ENCODE assay signal across 29 cellular contexts in the genomic region with DNA sequence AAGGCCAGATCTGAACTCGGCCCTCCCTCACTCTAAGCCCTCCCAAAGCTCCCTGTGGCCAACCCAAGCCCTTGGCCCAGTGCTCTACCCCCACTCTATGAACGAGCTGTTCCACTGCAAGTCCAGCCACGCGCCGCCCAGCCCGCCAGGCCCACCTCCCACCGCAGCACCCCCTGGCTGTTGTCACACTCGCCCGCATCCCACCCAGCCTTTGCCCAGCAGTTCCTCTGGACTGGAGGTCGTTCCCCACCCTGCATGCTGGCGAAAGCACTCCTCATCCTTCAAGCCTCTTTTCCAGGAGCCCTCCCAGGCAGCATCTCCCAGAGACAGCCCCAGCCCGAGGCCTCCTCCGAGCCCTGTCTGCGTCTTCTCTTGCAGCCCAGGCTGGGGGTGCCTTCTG. TPM values are rescaled to one million over a fixed set of nuclear protein-coding genes. Genes with fewer than 3 reads are reported as not detected.
DNase-seq lines count a peak whose midpoint lies in the region; ATAC-seq, FAIRE-seq and TF ChIP-seq lines count a peak whose summit lies in the region.
"Had no signal": no experiment of that assay in that cellular context is flagged by ENCODE, and none has a peak within 500 bp of the region (broad histone marks: within the 10 kb centered on the region; RNA-seq: fewer than 3 reads in every experiment).

No MANE protein-coding gene starts in this region.

- H2BK20ac ChIP-seq in H1 (ENCODE audit: low read length), result no peak overlapping the region

- H3K14ac ChIP-seq in H1 (ENCODE audit: insufficient read length) (no peak overlapping the region), trophoblast cell (ENCODE audit: low read length) (no peak overlapping the region)

- H3K79me1 ChIP-seq in H1 (ENCODE audit: low read depth, low read length) (no peaks in the 10 kb centered on the region), trophoblast cell (ENCODE audit: low read length) (no peaks in the 10 kb centered on the region)

- no peak overlapping the region for H4K12ac ChIP-seq in trophoblast cell (ENCODE audit: low read depth, low read length)

- H2AK5ac ChIP-seq in H1 (ENCODE audit: low read depth, low read length) (no peak overlapping the region), trophoblast cell (ENCODE audit: low read length) (no peak overlapping the region)

- no peaks in the 10 kb centered on the region for H3K36me3 Mint-ChIP-seq in neural progenitor cell

- H4K8ac ChIP-seq in H1 (ENCODE audit: extremely low read depth, insufficient read depth, low read length) (no peak overlapping the region), trophoblast cell (ENCODE audit: low read depth, low read length) (no peak overlapping the region)

- H3K23me2 ChIP-seq in H1 (ENCODE audit: low read depth, low read length), result peaks cover 22% of the 10 kb centered on the region; the same call in 1 of the 2 replicates

- H2BK120ac ChIP-seq in H1 (replicated peaks; ENCODE audit: low read depth, low read length) (no peak overlapping the region), trophoblast cell (ENCODE audit: insufficient read depth, low read length, poor library complexity) (no peak overlapping the region)

- H3K27ac Mint-ChIP-seq in neural progenitor cell, result peak overlapping the region; percentile 57
- H3K27ac Mint-ChIP-seq: CD4-positive, alpha-beta T cell had no signal

- H3K36me3 ChIP-seq in HEK293 (ENCODE audit: control insufficient read depth in 2 of 2, insufficient read depth in 1 of 2, low read length in 2 of 2) (no peaks in the 10 kb centered on the region), H1 (ENCODE audit: control insufficient read depth in 2 of 4, insufficient read depth in 4 of 4, low read length in 3 of 4) (no peaks in the 10 kb centered on the region), neural progenitor cell (no peaks in the 10 kb centered on the region), trophoblast cell (ENCODE audit: control insufficient read depth in 1 of 2, insufficient read depth in 2 of 2, low read length in 2 of 2) (no peaks in the 10 kb centered on the region)
- H3K36me3 ChIP-seq: BLaER1 treated with 17β-estradiol and CSF1 and Interleukin-3, amounts not matched to agents 10 nM and 100 nM; HAP-1; MG63 had no signal

- no peak for TF ChIP-seq CTCF in HEK293 (tag by site-specific recombination; IDR thresholded peaks at IDR 0.05)
- peak in 2 of 3 experiments; percentile 12 to 25; a peak in 2 of 4 replicates for TF ChIP-seq CTCF in H1 (IDR thresholded peaks at IDR 0.05; ENCODE audit: control extremely low read depth in 1 of 3, insufficient read depth in 1 of 3, low read depth in 1 of 3, low read length in 3 of 3)
- no peak for TF ChIP-seq CTCF in neural progenitor cell (IDR thresholded peaks at IDR 0.05)

- FAIRE-seq in H1 (lab: Jason Lieb, UNC), result no peak
- FAIRE-seq: A549, G401.6 had no signal

- H2BK5ac ChIP-seq in H1 (ENCODE audit: low read depth, low read length) (no peak overlapping the region), trophoblast cell (ENCODE audit: low read depth, low read length, poor library complexity) (no peak overlapping the region)

- no peak overlapping the region for H4K91ac ChIP-seq in H1 (replicated peaks; ENCODE audit: insufficient read length, low read length)
- H4K91ac ChIP-seq in trophoblast cell (ENCODE audit: low read depth, low read length), result no peak overlapping the region

- H3K23ac ChIP-seq in H1 (ENCODE audit: insufficient read length) (no peak overlapping the region), trophoblast cell (ENCODE audit: low read length) (no peak overlapping the region)

- 0 out of 4 replicates have a peak, but pooled peaks of 1 of the 2 experiments have one; percentile 4 for TF ChIP-seq RAD21 in H1 (IDR thresholded peaks at IDR 0.05 in 1 of 2, conservative IDR thresholded peaks at IDR 0.05 in 1 of 2; ENCODE audit: low read depth in 2 of 2, low read length in 2 of 2)

- H3K9ac ChIP-seq in H1 (replicated peaks in 1 of 4; ENCODE audit: extremely low read depth in 1 of 4, low read depth in 3 of 4, low read length in 3 of 4) (no peak overlapping the region), neural progenitor cell (no peak overlapping the region), trophoblast cell (ENCODE audit: low read length) (no peak overlapping the region)
- H3K9ac ChIP-seq: BLaER1 treated with 17β-estradiol and CSF1 and Interleukin-3, amounts not matched to agents 10 nM and 100 nM had no signal

- 0 out of 2 replicates have a peak overlapping the region, but pooled peaks have one; percentile 17 for H2BK12ac ChIP-seq in H1 (ENCODE audit: low read depth, low read length)
- no peak overlapping the region for H2BK12ac ChIP-seq in trophoblast cell (ENCODE audit: low read length)

- H3K9me3 ChIP-seq in HEK293 (ENCODE audit: control insufficient read depth, insufficient read depth, low read depth, low read length) (no peaks in the 10 kb centered on the region), H1 (ENCODE audit: insufficient read depth in 2 of 2, low read depth in 1 of 2, low read length in 1 of 2) (no peaks in the 10 kb centered on the region), neural progenitor cell (ENCODE audit: low read depth) (no peaks in the 10 kb centered on the region), trophoblast cell (ENCODE audit: insufficient read depth, low read depth, low read length) (peaks cover 3% of the 10 kb centered on the region)
- H3K9me3 ChIP-seq: A549, HAP-1, MG63 had no signal

- CTCF ChIA-PET in HEK293 (lab: Yijun Ruan, JAX), result interaction anchor here (1.1 kb wide), 1 partner anchor 48 kb away, joined by 4 read pairs; no protein-coding TSS in a partner anchor
- CTCF ChIA-PET in H1 (lab: Charles Lee; ENCODE audit: partially characterized antibody), result no interaction called here

- TF ChIP-seq EP300 in H1 (IDR thresholded peaks at IDR 0.05; ENCODE audit: borderline replicate concordance in 1 of 2, low read depth in 2 of 2, low read length in 2 of 2), result no peak

- H3F3A ChIP-seq in neural progenitor cell (ENCODE audit: low read depth), result peaks cover 6% of the 10 kb centered on the region

- peaks cover 40% of the 10 kb centered on the region for H3K27me3 Mint-ChIP-seq in neural progenitor cell (ENCODE audit: insufficient read depth, low read depth)

- peaks cover 14% of the 10 kb centered on the region for H3K4me1 Mint-ChIP-seq in neural progenitor cell

- H2BK15ac ChIP-seq in H1 (ENCODE audit: low read length), result no peak overlapping the region

- peak overlapping the region; percentile 74 for H3K4me3 Mint-ChIP-seq in neural progenitor cell
- H3K4me3 Mint-ChIP-seq: CD4-positive, alpha-beta T cell had no signal

- H3K4me1 ChIP-seq in HEK293 (ENCODE audit: control insufficient read depth, insufficient read depth, low read length) (no peaks in the 10 kb centered on the region), H1 (replicated peaks in 1 of 4; ENCODE audit: control insufficient read depth in 3 of 4, insufficient read depth in 4 of 4, low read length in 3 of 4) (peaks cover 0 to 13% (median 2%) of the 10 kb centered on the region in 4 experiments; a peak in 4 of 7 replicates), neural progenitor cell (peaks cover 6% of the 10 kb centered on the region), trophoblast cell (ENCODE audit: control insufficient read depth in 1 of 2, insufficient read depth in 2 of 2, low read length in 2 of 2) (no peaks in the 10 kb centered on the region)
- H3K4me1 ChIP-seq: A549; BLaER1 treated with 17β-estradiol and CSF1 and Interleukin-3, amounts not matched to agents 10 nM and 100 nM had no signal

- POLR2A ChIA-PET in HEK293 (lab: Yijun Ruan, JAX) (no interaction called here), H1 (lab: Charles Lee; ENCODE audit: partially characterized antibody) (no interaction called here)

- WGBS in H1 (ENCODE audit: extremely low coverage in 1 of 2, insufficient coverage in 1 of 2, insufficient read length in 1 of 2, insufficient replicate concordance in 2 of 2, low coverage in 1 of 2, low lambda C conversion rate in 2 of 2, missing lambda C conversion rate in 1 of 2), 2 experiments, result 81% methylated on average over 12 of the region's 14 CpGs; no CpG with 5 or more reads in 1 of the 2 experiments
- WGBS in trophoblast cell (ENCODE audit: extremely low coverage, insufficient coverage, insufficient read length), result no CpG with 5 or more reads among the region's 14 CpGs

- ATAC-seq in HG03175 (IDR thresholded peaks at IDR 0.05; ENCODE audit: unreplicated experiment), result no peak

- H3K79me2 ChIP-seq in H1 (ENCODE audit: control insufficient read depth in 1 of 2, insufficient read depth in 2 of 2, low read length in 2 of 2), result no peaks in the 10 kb centered on the region
- no peaks in the 10 kb centered on the region for H3K79me2 ChIP-seq in neural progenitor cell (ENCODE audit: low read depth)
- peaks cover under 1% of the 10 kb centered on the region for H3K79me2 ChIP-seq in trophoblast cell (ENCODE audit: control insufficient read depth, insufficient read depth, low read length, poor library complexity)

- H3K18ac ChIP-seq in H1 (ENCODE audit: extremely low read depth, low read length) (no peak overlapping the region), trophoblast cell (ENCODE audit: low read length) (no peak overlapping the region)

- peaks cover 6 to 25% (median 18%) of the 10 kb centered on the region in 4 experiments; a peak in 5 of 7 replicates for H3K27me3 ChIP-seq in H1 (replicated peaks in 1 of 4; ENCODE audit: control insufficient read depth in 3 of 4, extremely low read depth in 1 of 4, insufficient read depth in 3 of 4, low read length in 3 of 4)
- peaks cover 81% of the 10 kb centered on the region for H3K27me3 ChIP-seq in neural progenitor cell
- peaks cover 16% of the 10 kb centered on the region for H3K27me3 ChIP-seq in trophoblast cell (ENCODE audit: insufficient read depth, low read length)
- H3K27me3 ChIP-seq: MG63 had no signal

- TF ChIP-seq POLR2A in H1 (IDR thresholded peaks at IDR 0.05; ENCODE audit: control extremely low read depth in 1 of 2, low read depth in 2 of 2, low read length in 2 of 2), result no peak

- peak; percentile 38 for DNase-seq in D341Med (ENCODE audit: low spot score)
- DNase-seq in H1 (ENCODE audit: low read depth in 1 of 2, low spot score in 2 of 2), result peak in 1 of 2 experiments; percentile 55
- no peak for DNase-seq in neural progenitor cell (ENCODE audit: low spot score)
- DNase-seq in trophoblast cell, result no peak
- DNase-seq in activated effector memory CD4-positive, alpha-beta T cell treated with anti-CD3 and anti-CD28 coated beads, Interleukin-2, amount 50 U/mL, for 16 hours, result no peak
- DNase-seq: AML-193; CD4-positive, alpha-beta T cell; DMS53; KG1; MG63; NCI-H1105 treated with DMSO at 0.1 percent for 48 hours; NCI-H146; NCI-H1930; NCI-H2107; NCI-H446; NCI-H526; NCI-H82; NK-92 treated with Interleukin-12 subunit alpha and Interleukin-12 subunit beta, amount 100 ng/mL, for 24 hours; PC-9; Right ventricle myocardium superior had no signal

- H3K4me3 ChIP-seq in HEK293 (ENCODE audit: low read depth, low read length) (no peak overlapping the region), H1 (ENCODE audit: extremely low read depth in 1 of 4, insufficient read depth in 2 of 4, low read depth in 3 of 4, low read length in 4 of 4) (no peak overlapping the region), neural progenitor cell (no peak overlapping the region), trophoblast cell (ENCODE audit: low read depth, low read length) (no peak overlapping the region)
- H3K4me3 ChIP-seq: A549; BLaER1 treated with 17β-estradiol and CSF1 and Interleukin-3, amounts not matched to agents 10 nM and 100 nM; HAP-1; MG63; PC-9 had no signal

- H3K27ac ChIP-seq in HEK293 (ENCODE audit: extremely low read depth, low read depth, low read length) (no peak overlapping the region), H1 (ENCODE audit: low read depth, low read length) (no peak overlapping the region), neural progenitor cell (no peak overlapping the region), trophoblast cell (ENCODE audit: low read depth, low read length) (no peak overlapping the region)
- H3K27ac ChIP-seq: A549; BLaER1 treated with 17β-estradiol and CSF1 and Interleukin-3, amounts not matched to agents 10 nM and 100 nM; PC-9 had no signal

- H3K56ac ChIP-seq in H1 (replicated peaks; ENCODE audit: insufficient read length, low read depth, low read length), result no peak overlapping the region

- H3K4me2 ChIP-seq in H1 (ENCODE audit: insufficient read depth in 1 of 2, low read depth in 2 of 2, low read length in 2 of 2), result no peak overlapping the region
- H3K4me2 ChIP-seq in neural progenitor cell, result no peak overlapping the region
- no peak overlapping the region for H3K4me2 ChIP-seq in trophoblast cell (ENCODE audit: low read length)
- H3K4me2 ChIP-seq: A549; BLaER1 treated with 17β-estradiol and CSF1 and Interleukin-3, amounts not matched to agents 10 nM and 100 nM; PC-9 had no signal

- H4K5ac ChIP-seq in H1 (ENCODE audit: insufficient read length, low read depth, low read length), result no peak overlapping the region

- H3K4ac ChIP-seq in H1 (replicated peaks; ENCODE audit: insufficient read length, low read depth, low read length) (no peak overlapping the region), trophoblast cell (ENCODE audit: low read depth, low read length) (no peak overlapping the region)

- H2AFZ ChIP-seq in H1 (ENCODE audit: low read length) (no peak overlapping the region), neural progenitor cell (replicated peaks) (peak overlapping the region; percentile 5), trophoblast cell (ENCODE audit: insufficient read depth, low read length, poor library complexity) (no peak overlapping the region)
- H2AFZ ChIP-seq: PC-9 had no signal

- H3K9me3 Mint-ChIP-seq in neural progenitor cell, result peaks cover 4% of the 10 kb centered on the region
- H3K9me3 Mint-ChIP-seq: CD4-positive, alpha-beta T cell had no signal

- peaks cover 0 to 8% of the 10 kb centered on the region in 2 experiments for H4K20me1 ChIP-seq in H1 (replicated peaks in 1 of 2; ENCODE audit: control insufficient read depth in 1 of 2, insufficient read depth in 2 of 2, low read length in 2 of 2)
- no peaks in the 10 kb centered on the region for H4K20me1 ChIP-seq in neural progenitor cell (ENCODE audit: low read depth)
- H4K20me1 ChIP-seq: BLaER1 treated with 17β-estradiol and CSF1 and Interleukin-3, amounts not matched to agents 10 nM and 100 nM had no signal

RNA-seq across cellular contexts. Expression of a gene that starts 33.1 kb away (rescaled TPM):
- not detected in 2 replicates for total RNA-seq in H1 (2021; fragmentation: NEBNext Ultra II Directional; extraction: Animal tissue kit (Norgen Biotek cat#: 25700))
- not detected in 2 replicates for polyA plus RNA-seq in H1 (2011; rRNA removed)
- polyA plus RNA-seq in H1 (2011; cell fraction: cytosol; rRNA removed), result not detected
- polyA plus RNA-seq in H1 (2011; cell fraction: nucleus; rRNA removed), result not detected
- polyA plus RNA-seq in H1 (2012, experiment 1 of 2), result 0.04 TPM in 1 of 4 replicates, not detected in the others
- 0.01 TPM for polyA plus RNA-seq in H1 (2012, experiment 2 of 2)
- not detected for polyA plus RNA-seq in H1 (2013, experiment 1 of 2)
- polyA plus RNA-seq in H1 (2013, experiment 2 of 2), result not detected
- polyA minus RNA-seq in H1 (2011; rRNA and poly(A)+ RNA removed), result not detected in 2 replicates
- polyA minus RNA-seq in H1 (2011; cell fraction: cytosol; rRNA and poly(A)+ RNA removed), result not detected
- not detected for polyA minus RNA-seq in H1 (2011; cell fraction: nucleus; rRNA and poly(A)+ RNA removed)
- total RNA-seq in neural progenitor cell (ENCODE audit: low replicate concordance), result 0.09 TPM in 1 of 2 replicates, not detected in the other
- polyA plus RNA-seq in trophoblast cell (2013), result not detected in 2 replicates
- total RNA-seq: CD4-positive, alpha-beta T cell; Daoy; PC-9; Right ventricle myocardium superior; RPMI7951; SK-MEL-5 had no signal

Comparison
In these comparisons a context has a peak if more than half of its experiments do, and no peak if none do; other contexts are left out.
1. CTCF ChIP-seq: peak in H1 (2 of 3); none in HEK293 (single experiment) and neural progenitor cell (single experiment).